18 cellular contexts compared by ENCODE assay signal in the genomic region with DNA sequence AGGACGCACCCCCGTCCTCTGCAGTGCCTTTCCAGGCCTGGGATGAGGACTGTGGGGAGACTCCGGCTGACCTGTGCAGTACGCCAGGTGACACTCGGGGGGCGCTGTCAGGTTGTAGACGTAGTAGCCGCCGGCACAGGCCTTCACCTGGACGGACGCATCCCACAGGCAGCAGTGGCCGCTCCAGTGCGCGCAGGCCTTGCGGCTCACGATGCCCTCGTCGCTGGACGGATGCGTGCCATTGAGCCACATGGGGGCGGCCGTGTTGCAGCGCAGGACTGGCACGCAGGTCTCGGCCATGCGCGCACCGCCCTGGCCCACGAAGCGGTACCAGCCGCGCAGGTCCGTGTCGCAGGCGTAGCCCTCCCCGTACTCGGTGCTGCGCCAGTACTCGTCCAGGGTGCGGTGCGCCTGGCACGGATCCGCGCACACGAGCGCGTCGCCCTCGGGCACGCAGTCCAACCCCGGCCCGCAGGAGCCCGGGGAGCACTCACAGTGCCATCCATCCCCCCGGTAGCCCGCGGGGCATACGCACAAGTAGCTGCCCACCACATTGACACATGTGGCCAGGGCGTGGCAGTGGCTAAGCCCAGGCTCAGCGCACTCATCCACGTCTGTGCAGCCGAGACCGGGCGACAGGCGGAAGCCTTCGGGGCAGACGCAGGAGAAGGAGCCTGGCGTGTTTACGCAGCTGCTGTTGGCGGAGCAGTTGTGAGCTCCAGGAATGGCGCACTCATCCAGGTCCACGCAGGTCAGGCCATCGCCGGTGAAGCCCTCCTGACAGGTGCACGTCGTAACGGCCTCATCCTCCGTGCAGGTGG. TPM values are rescaled to one million over a fixed set of nuclear protein-coding genes. Genes with fewer than 3 reads are reported as not detected.
A peak's percentile ranks its signal among the peaks of the same experiment; 100 is the strongest.
DNase-seq lines count a peak whose midpoint lies in the region; ATAC-seq and TF ChIP-seq lines count a peak whose summit lies in the region.
"Had no signal": no experiment of that assay in that cellular context is flagged by ENCODE, and none has a peak within 500 bp of the region (broad histone marks: within the 10 kb centered on the region; RNA-seq: fewer than 3 reads in every experiment).

No MANE protein-coding gene starts in this region.

- H4K20me1 ChIP-seq in H9 (ENCODE audit: control insufficient read depth, insufficient read depth, insufficient read length): no peaks in the 10 kb centered on the region
- H4K20me1 ChIP-seq: BLaER1 treated with 17β-estradiol and CSF1 and Interleukin-3, amounts not matched to agents 10 nM and 100 nM had no signal

- H3K4me1 ChIP-seq in H9 (ENCODE audit: insufficient read depth, low read length) (no peaks in the 10 kb centered on the region), mucosa of descending colon (ENCODE audit: low read depth) (no peaks in the 10 kb centered on the region)
- H3K4me1 ChIP-seq: BLaER1 treated with 17β-estradiol and CSF1 and Interleukin-3, amounts not matched to agents 10 nM and 100 nM had no signal

- no peak overlapping the region for H2BK120ac ChIP-seq in H9 (ENCODE audit: low read depth, low read length, poor library complexity, severe bottlenecking)

- no peaks in the 10 kb centered on the region for H3K79me1 ChIP-seq in H9 (ENCODE audit: insufficient read depth, low read depth, low read length, poor library complexity, severe bottlenecking)

- H3K56ac ChIP-seq in H9 (ENCODE audit: insufficient read length, low read depth, low read length): no peak overlapping the region

- no peak overlapping the region for H3K14ac ChIP-seq in H9 (ENCODE audit: insufficient read depth, low read length)

- DNase-seq in DMS153 treated with DMSO at 0.1 percent for 48 hours (lab: John Stamatoyannopoulos, UW; ENCODE audit: unreplicated experiment) (peak; percentile 37), H9 (peak; percentile 91), WTC11 (ENCODE audit: low spot score) (peak; percentile 86), mucosa of descending colon (peak; percentile 13 to 51 (median 32)), T1000 (lab: John Stamatoyannopoulos, UW) (no peak), GM20000 (ENCODE audit: low spot score) (no peak), HFFc6 (no peak), superior temporal gyrus (ENCODE audit: extremely low spot score) (no peak)
- DNase-seq: midbrain; NCI-H1048; stimulated activated CD4-positive, alpha-beta T cell treated with anti-CD3 and anti-CD28 coated beads, Interleukin-2, amount 100 ng/mL, for 48 hours; stimulated activated naive CD4-positive, alpha-beta T cell treated with Interleukin-2 at 50 U/mL for 16 hours; T-helper 2 cell had no signal

- no peak overlapping the region for H2BK12ac ChIP-seq in H9 (ENCODE audit: insufficient read length, low read depth, low read length)

- peak; percentile 68 for TF ChIP-seq CTCF in H9 (conservative IDR thresholded peaks at IDR 0.05)
- peak; percentile 63; the same call in 1 of the 2 replicates for TF ChIP-seq CTCF in WTC11 (IDR thresholded peaks at IDR 0.05)
- no peak for TF ChIP-seq CTCF in mucosa of descending colon (IDR thresholded peaks at IDR 0.05)
- TF ChIP-seq CTCF in GM20000 (IDR thresholded peaks at IDR 0.05; ENCODE audit: extremely low read depth, missing control alignments): no peak
- TF ChIP-seq CTCF in HFFc6 (IDR thresholded peaks at IDR 0.05): no peak

- H3K36me3 ChIP-seq in mucosa of descending colon (ENCODE audit: low read depth): no peaks in the 10 kb centered on the region
- H3K36me3 ChIP-seq: BLaER1 treated with 17β-estradiol and CSF1 and Interleukin-3, amounts not matched to agents 10 nM and 100 nM had no signal

- intact Hi-C loops in mucosa of descending colon (cut with DNase I, micrococcal nuclease): no loop called here

- H3K23ac ChIP-seq in H9 (ENCODE audit: insufficient read length, low read depth, low read length): no peak overlapping the region

- CTCF ChIA-PET in WTC11 (lab: Charles Lee): interaction anchor here (0.7 to 2.8 kb wide), 15 partner anchors 9 to 448 kb away, joined by 3 to 26 read pairs (median 4); no protein-coding TSS in a partner anchor

- no peak overlapping the region for H3K27ac ChIP-seq in H9 (ENCODE audit: insufficient read length, low read depth, low read length)
- H3K27ac ChIP-seq: BLaER1 treated with 17β-estradiol and CSF1 and Interleukin-3, amounts not matched to agents 10 nM and 100 nM had no signal

- H2BK20ac ChIP-seq in H9 (ENCODE audit: low read depth, low read length, poor library complexity, severe bottlenecking): no peak overlapping the region

- no peak overlapping the region for H3T11ph ChIP-seq in H9 (ENCODE audit: low read length)

- H3K4me1 Mint-ChIP-seq in H9 (peaks cover 9 to 11% of the 10 kb centered on the region in 2 experiments), WTC11 (peaks cover 11% of the 10 kb centered on the region), HFFc6 (ENCODE audit: low read depth) (no peaks in the 10 kb centered on the region)
- H3K4me1 Mint-ChIP-seq: activated naive CD4-positive, alpha-beta T cell treated with anti-CD3 and anti-CD28 coated beads, Interleukin-2, amount 50 U/mL, for 24 hours; central memory CD8-positive, alpha-beta T cell had no signal

- H3K9me3 Mint-ChIP-seq in H9: no peaks in the 10 kb centered on the region
- no peaks in the 10 kb centered on the region for H3K9me3 Mint-ChIP-seq in WTC11
- H3K9me3 Mint-ChIP-seq in HFFc6: peaks cover 29% of the 10 kb centered on the region
- H3K9me3 Mint-ChIP-seq: activated naive CD4-positive, alpha-beta T cell treated with anti-CD3 and anti-CD28 coated beads, Interleukin-2, amount 50 U/mL, for 24 hours; central memory CD8-positive, alpha-beta T cell had no signal

- no peaks in the 10 kb centered on the region for H3K9me3 ChIP-seq in H9 (ENCODE audit: control insufficient read depth, low read depth, low read length)
- no peaks in the 10 kb centered on the region for H3K9me3 ChIP-seq in mucosa of descending colon
- H3K9me3 ChIP-seq: BLaER1 treated with 17β-estradiol and CSF1 and Interleukin-3, amounts not matched to agents 10 nM and 100 nM had no signal

- no peak overlapping the region for H4K91ac ChIP-seq in H9 (ENCODE audit: insufficient read length, low read depth, low read length)

- H3K27me3 ChIP-seq in H9 (ENCODE audit: insufficient read depth, low read length): no peaks in the 10 kb centered on the region
- H3K27me3 ChIP-seq: BLaER1 treated with 17β-estradiol and CSF1 and Interleukin-3, amounts not matched to agents 10 nM and 100 nM had no signal

- POLR2A ChIA-PET in WTC11 (lab: Charles Lee): no interaction called here

- no peak overlapping the region for H3K4me3 ChIP-seq in mucosa of descending colon
- H3K4me3 ChIP-seq: BLaER1 treated with 17β-estradiol and CSF1 and Interleukin-3, amounts not matched to agents 10 nM and 100 nM had no signal

- no peaks in the 10 kb centered on the region; the same call in none of the 2 replicates for H3K27me3 Mint-ChIP-seq in H9 (ENCODE audit: low read depth)
- no peaks in the 10 kb centered on the region for H3K27me3 Mint-ChIP-seq in WTC11 (ENCODE audit: low read depth)
- H3K27me3 Mint-ChIP-seq in HFFc6 (ENCODE audit: insufficient read depth): no peaks in the 10 kb centered on the region
- H3K27me3 Mint-ChIP-seq: central memory CD8-positive, alpha-beta T cell had no signal

- no peak overlapping the region for H3K4ac ChIP-seq in H9 (ENCODE audit: low read depth, low read length)

- H2BK5ac ChIP-seq in H9 (ENCODE audit: insufficient read length, low read length): no peak overlapping the region

- ATAC-seq in WTC11 (peak; percentile 95), mucosa of descending colon (peak; percentile 60)

- H4K8ac ChIP-seq in H9 (replicated peaks; ENCODE audit: insufficient read length, low read depth, low read length): no peak overlapping the region

- H3K27ac Mint-ChIP-seq in H9 (no peak overlapping the region), WTC11 (no peak overlapping the region), HFFc6 (no peak overlapping the region)
- H3K27ac Mint-ChIP-seq: activated naive CD4-positive, alpha-beta T cell treated with anti-CD3 and anti-CD28 coated beads, Interleukin-2, amount 50 U/mL, for 24 hours; progenitor cell of endocrine pancreas had no signal

- H2BK15ac ChIP-seq in H9 (ENCODE audit: low read depth, low read length): no peak overlapping the region

- H3K18ac ChIP-seq in H9 (ENCODE audit: insufficient read length, low read depth, low read length): no peak overlapping the region

- H3K79me2 ChIP-seq in H9 (ENCODE audit: insufficient read depth, low read length): no peaks in the 10 kb centered on the region

- no peak overlapping the region for H2AFZ ChIP-seq in H9 (ENCODE audit: low read length)

- H3K9ac ChIP-seq in H9 (ENCODE audit: extremely low read depth, insufficient read length, low read length): no peak overlapping the region
- H3K9ac ChIP-seq: BLaER1 treated with 17β-estradiol and CSF1 and Interleukin-3, amounts not matched to agents 10 nM and 100 nM had no signal

- H3K4me2 ChIP-seq in H9 (ENCODE audit: insufficient read depth, insufficient read length, low read length): no peak overlapping the region
- H3K4me2 ChIP-seq: BLaER1 treated with 17β-estradiol and CSF1 and Interleukin-3, amounts not matched to agents 10 nM and 100 nM had no signal

- H3K4me3 Mint-ChIP-seq in H9 (no peak overlapping the region), WTC11 (no peak overlapping the region), HFFc6 (no peak overlapping the region)
- H3K4me3 Mint-ChIP-seq: activated naive CD4-positive, alpha-beta T cell treated with anti-CD3 and anti-CD28 coated beads, Interleukin-2, amount 50 U/mL, for 24 hours; central memory CD8-positive, alpha-beta T cell had no signal

- no CpG with 5 or more reads among the region's 77 CpGs for WGBS in H9 (ENCODE audit: extremely low coverage, insufficient read length, low lambda C conversion rate)

- H3K36me3 Mint-ChIP-seq in H9 (ENCODE audit: insufficient read depth in 1 of 3, low read depth in 3 of 3) (no peaks in the 10 kb centered on the region), WTC11 (no peaks in the 10 kb centered on the region), HFFc6 (ENCODE audit: low read depth) (no peaks in the 10 kb centered on the region)
- H3K36me3 Mint-ChIP-seq: activated naive CD4-positive, alpha-beta T cell treated with anti-CD3 and anti-CD28 coated beads, Interleukin-2, amount 50 U/mL, for 24 hours had no signal

- no peaks in the 10 kb centered on the region for H3K23me2 ChIP-seq in H9 (ENCODE audit: insufficient read length, low read depth, low read length, poor library complexity, severe bottlenecking)

- no peak overlapping the region for H2AK5ac ChIP-seq in H9 (ENCODE audit: insufficient read length, low read length)

- no peak overlapping the region for H4K5ac ChIP-seq in H9 (ENCODE audit: insufficient read length, low read depth, low read length)

RNA-seq across cellular contexts. Expression of gene UMOD, which starts 3.9 kb away (rescaled TPM):
- total RNA-seq in H9 (2021): not detected in 2 replicates
- not detected in 3 replicates for total RNA-seq in WTC11 (2021)
- total RNA-seq in mucosa of descending colon: not detected
- total RNA-seq in HFFc6 (2021; fragmentation: NEBNext Ultra II Directional; extraction: Animal tissue kit (Norgen Biotek cat#: 25700)): not detected
- total RNA-seq: HT-29, progenitor cell of endocrine pancreas had no signal

RNA-seq across cellular contexts. Expression of gene GP2, which starts 21.3 kb away (rescaled TPM):
- not detected in 2 replicates for total RNA-seq in H9 (2021)
- total RNA-seq in WTC11 (2021): 6.0 to 8.3 TPM (median 6.6 TPM) in 3 replicates
- 1 to 10 TPM in 2 of 3 donors, under 1 TPM in 1; 0.85 to 6.2 (median 2.5) TPM for total RNA-seq in mucosa of descending colon
- not detected for total RNA-seq in HFFc6 (2021; fragmentation: NEBNext Ultra II Directional; extraction: Animal tissue kit (Norgen Biotek cat#: 25700))
- total RNA-seq: HT-29 had no signal

RNA-seq across cellular contexts. Expression of gene PDILT, which starts 56.0 kb away (rescaled TPM):
- total RNA-seq in H9 (2021): not detected in 2 replicates
- not detected in 3 replicates for total RNA-seq in WTC11 (2021)
- total RNA-seq in mucosa of descending colon: not detected
- total RNA-seq in HFFc6 (2021; fragmentation: NEBNext Ultra II Directional; extraction: Animal tissue kit (Norgen Biotek cat#: 25700)): not detected
- total RNA-seq: HT-29, progenitor cell of endocrine pancreas had no signal

Comparison
In these comparisons a context has a peak if more than half of its experiments do, and no peak if none do; other contexts are left out.
1. DNase-seq: peak in DMS153 treated with DMSO at 0.1 percent for 48 hours (single experiment), H9 (single experiment), WTC11 (single experiment) and mucosa of descending colon (3 of 3); none in T1000 (single experiment), GM20000 (single experiment), HFFc6 (single experiment) and superior temporal gyrus (single experiment).
2. CTCF ChIP-seq: peak in H9 (single experiment) and WTC11 (single experiment); none in mucosa of descending colon (single experiment), GM20000 (single experiment) and HFFc6 (single experiment).